In the genomic region with DNA sequence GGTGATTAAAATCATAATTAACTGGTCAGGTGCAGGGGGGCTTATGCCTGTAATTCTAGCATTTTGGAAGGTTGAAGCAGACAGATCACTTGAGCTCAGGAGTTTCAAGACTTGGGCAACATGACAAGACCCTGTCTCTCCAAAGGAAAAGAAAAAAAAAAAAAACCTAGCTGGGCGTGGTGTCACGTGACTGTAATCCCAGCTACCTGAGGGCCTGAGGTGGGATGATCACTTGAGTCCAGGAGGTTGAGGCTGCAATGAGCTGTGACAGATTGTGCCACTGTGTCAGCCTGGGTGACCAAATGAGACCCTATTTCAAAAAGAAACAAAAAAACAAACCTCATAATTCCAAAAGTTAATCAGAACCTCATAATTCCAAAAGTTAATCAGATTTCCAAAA, we compare ENCODE assay signal across 28 cellular contexts.
"Had no signal": no experiment of that assay in that cellular context is flagged by ENCODE, and none has a peak within 500 bp of the region (broad histone marks: within the 10 kb centered on the region; RNA-seq: fewer than 3 reads in every experiment).

No MANE protein-coding gene starts in this region.

- H3K27me3 ChIP-seq: colonic mucosa, dorsolateral prefrontal cortex, esophagus muscularis mucosa, esophagus squamous epithelium, foreskin keratinocyte, gastrocnemius medialis, gastroesophageal sphincter, heart left ventricle, heart right ventricle had no signal

- ATAC-seq: effector memory CD8-positive, alpha-beta T cell; esophagus mucosa; foreskin keratinocyte; gastrocnemius medialis; gastroesophageal sphincter; heart left ventricle; heart right ventricle had no signal

- FAIRE-seq: colon, endometrium, endothelial cell of umbilical vein, frontal cortex had no signal

- H3K27ac ChIP-seq: colonic mucosa, coronary artery, dorsolateral prefrontal cortex, epithelial cell of prostate, esophagus muscularis mucosa, esophagus squamous epithelium, foreskin keratinocyte, gastrocnemius medialis, gastroesophageal sphincter, heart left ventricle, heart right ventricle had no signal

- H3K9me3 ChIP-seq: colonic mucosa, esophagus muscularis mucosa, esophagus squamous epithelium, gastrocnemius medialis, gastroesophageal sphincter had no signal

- H3K4me3 ChIP-seq: colonic mucosa, coronary artery, dorsolateral prefrontal cortex, esophagus muscularis mucosa, esophagus squamous epithelium, gastrocnemius medialis, gastroesophageal sphincter, heart left ventricle, heart right ventricle had no signal

- H3K4me1 ChIP-seq: colonic mucosa, esophagus muscularis mucosa, esophagus squamous epithelium, foreskin keratinocyte, gastrocnemius medialis, gastroesophageal sphincter, heart left ventricle, heart right ventricle had no signal

- DNase-seq: colonic mucosa; cortex of kidney; dermis blood vessel endothelial cell; dorsolateral prefrontal cortex; effector CD4-positive, alpha-beta T cell; effector CD8-positive, alpha-beta T cell; effector memory CD4-positive, alpha-beta T cell; effector memory CD8-positive, alpha-beta T cell; endodermal cell; erythroblast; esophagus squamous epithelium; foreskin fibroblast; foreskin keratinocyte; foreskin melanocyte; gastrocnemius medialis; glutamatergic neuron; head of caudate nucleus; heart left ventricle; heart right ventricle had no signal

- H3K36me3 ChIP-seq: colonic mucosa, esophagus muscularis mucosa, esophagus squamous epithelium, gastrocnemius medialis, gastroesophageal sphincter, heart left ventricle, heart right ventricle had no signal
